In the genomic region with DNA sequence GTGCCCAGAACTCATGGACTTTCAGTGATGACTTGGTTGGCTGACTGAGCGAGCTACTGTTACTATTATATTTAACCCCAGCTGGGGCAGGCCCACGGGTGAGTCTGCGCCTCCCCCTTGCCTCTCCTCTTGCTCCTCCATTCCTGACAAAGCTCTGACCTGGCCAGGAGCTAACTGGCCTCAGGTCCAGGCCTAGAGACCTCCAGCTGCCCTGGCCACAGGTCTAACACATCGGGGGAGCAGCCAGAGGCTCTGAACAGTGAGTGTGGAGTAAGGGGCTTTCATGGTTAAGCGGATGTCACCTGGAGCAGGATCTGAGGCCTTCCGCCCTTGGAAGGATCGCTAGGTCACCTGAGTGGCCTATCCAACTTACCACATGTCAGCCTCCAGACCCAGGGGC, we compare ENCODE assay signal across 16 cellular contexts.
DNase-seq lines count a peak whose midpoint lies in the region; ATAC-seq and TF ChIP-seq lines count a peak whose summit lies in the region.
"Had no signal": no experiment of that assay in that cellular context is flagged by ENCODE, and none has a peak within 500 bp of the region (broad histone marks: within the 10 kb centered on the region; RNA-seq: fewer than 3 reads in every experiment).

No MANE protein-coding gene starts in this region.

- peak overlapping the region; percentile 38 for H3K27ac Mint-ChIP-seq in activated naive CD4-positive, alpha-beta T cell treated with anti-CD3 and anti-CD28 coated beads, Interleukin-2, amount 50 U/mL, for 24 hours
- H3K27ac Mint-ChIP-seq in activated naive CD4-positive, alpha-beta T cell treated with anti-CD3 and anti-CD28 coated beads for 36 hours: no peak overlapping the region
- no peak overlapping the region for H3K27ac Mint-ChIP-seq in endodermal cell
- H3K27ac Mint-ChIP-seq: CD14-positive monocyte had no signal

- H3K9me3 Mint-ChIP-seq in activated naive CD4-positive, alpha-beta T cell treated with anti-CD3 and anti-CD28 coated beads, Interleukin-2, amount 50 U/mL, for 24 hours: no peaks in the 10 kb centered on the region
- H3K9me3 Mint-ChIP-seq in activated naive CD4-positive, alpha-beta T cell treated with anti-CD3 and anti-CD28 coated beads for 36 hours: no peaks in the 10 kb centered on the region
- no peaks in the 10 kb centered on the region for H3K9me3 Mint-ChIP-seq in endodermal cell
- H3K9me3 Mint-ChIP-seq: CD8-positive, alpha-beta memory T cell; IgD-negative memory B cell had no signal

- H3K18ac ChIP-seq in trophoblast cell (ENCODE audit: low read length): no peak overlapping the region

- intact Hi-C loops in activated naive CD4-positive, alpha-beta T cell treated with anti-CD3 and anti-CD28 coated beads for 36 hours (cut with micrococcal nuclease): no loop called here

- H2AK5ac ChIP-seq in trophoblast cell (ENCODE audit: low read length): peak overlapping the region; percentile 64

- peak overlapping the region; percentile 76 for H2BK120ac ChIP-seq in trophoblast cell (ENCODE audit: insufficient read depth, low read length, poor library complexity)

- H4K91ac ChIP-seq in trophoblast cell (ENCODE audit: low read depth, low read length): peak overlapping the region; percentile 11

- H3K9me3 ChIP-seq in endodermal cell (ENCODE audit: control insufficient read depth, low read length) (no peaks in the 10 kb centered on the region), trophoblast cell (ENCODE audit: insufficient read depth, low read depth, low read length) (no peaks in the 10 kb centered on the region)
- H3K9me3 ChIP-seq: Caco-2 had no signal

- peak overlapping the region; percentile 71 for H2BK12ac ChIP-seq in trophoblast cell (ENCODE audit: low read length)

- H3K27me3 Mint-ChIP-seq in activated naive CD4-positive, alpha-beta T cell treated with anti-CD3 and anti-CD28 coated beads, Interleukin-2, amount 50 U/mL, for 24 hours: no peaks in the 10 kb centered on the region
- H3K27me3 Mint-ChIP-seq in activated naive CD4-positive, alpha-beta T cell treated with anti-CD3 and anti-CD28 coated beads for 36 hours (ENCODE audit: low read depth): no peaks in the 10 kb centered on the region
- no peaks in the 10 kb centered on the region for H3K27me3 Mint-ChIP-seq in endodermal cell (ENCODE audit: insufficient read depth)
- H3K27me3 Mint-ChIP-seq: IgD-negative memory B cell had no signal

- peak overlapping the region; percentile 9 for H2BK5ac ChIP-seq in trophoblast cell (ENCODE audit: low read depth, low read length, poor library complexity)

- no peak overlapping the region for H3K23ac ChIP-seq in trophoblast cell (ENCODE audit: low read length)

- peaks cover 7% of the 10 kb centered on the region for H3K4me1 Mint-ChIP-seq in activated naive CD4-positive, alpha-beta T cell treated with anti-CD3 and anti-CD28 coated beads, Interleukin-2, amount 50 U/mL, for 24 hours
- no peaks in the 10 kb centered on the region for H3K4me1 Mint-ChIP-seq in activated naive CD4-positive, alpha-beta T cell treated with anti-CD3 and anti-CD28 coated beads for 36 hours (ENCODE audit: low read depth)
- no peaks in the 10 kb centered on the region for H3K4me1 Mint-ChIP-seq in endodermal cell
- H3K4me1 Mint-ChIP-seq: IgD-negative memory B cell had no signal

- H3K4me3 Mint-ChIP-seq in activated naive CD4-positive, alpha-beta T cell treated with anti-CD3 and anti-CD28 coated beads, Interleukin-2, amount 50 U/mL, for 24 hours: no peak overlapping the region
- H3K4me3 Mint-ChIP-seq in activated naive CD4-positive, alpha-beta T cell treated with anti-CD3 and anti-CD28 coated beads for 36 hours: no peak overlapping the region
- no peak overlapping the region for H3K4me3 Mint-ChIP-seq in endodermal cell
- H3K4me3 Mint-ChIP-seq: CD14-positive monocyte; CD8-positive, alpha-beta memory T cell; IgD-negative memory B cell had no signal

- H3K9ac ChIP-seq in endodermal cell (ENCODE audit: extremely low read depth, low read length, poor library complexity, severe bottlenecking) (no peak overlapping the region), trophoblast cell (ENCODE audit: low read length) (no peak overlapping the region)
- H3K9ac ChIP-seq: GM23248 had no signal

- H3K14ac ChIP-seq in trophoblast cell (ENCODE audit: low read length): peak overlapping the region; percentile 50

- H3K4me1 ChIP-seq in endodermal cell (ENCODE audit: control insufficient read depth, insufficient read depth, low read length): no peaks in the 10 kb centered on the region
- peaks cover 23 to 28% of the 10 kb centered on the region in 2 experiments for H3K4me1 ChIP-seq in trophoblast cell (ENCODE audit: control insufficient read depth in 1 of 2, insufficient read depth in 2 of 2, low read length in 2 of 2)
- H3K4me1 ChIP-seq: Caco-2 had no signal

- no peaks in the 10 kb centered on the region for H3K79me2 ChIP-seq in trophoblast cell (ENCODE audit: control insufficient read depth, insufficient read depth, low read length, poor library complexity)

- H2AFZ ChIP-seq in trophoblast cell (ENCODE audit: insufficient read depth, low read length, poor library complexity): no peak overlapping the region
- H2AFZ ChIP-seq: GM23248 had no signal

- no peaks in the 10 kb centered on the region for H3K36me3 Mint-ChIP-seq in activated naive CD4-positive, alpha-beta T cell treated with anti-CD3 and anti-CD28 coated beads, Interleukin-2, amount 50 U/mL, for 24 hours
- H3K36me3 Mint-ChIP-seq in activated naive CD4-positive, alpha-beta T cell treated with anti-CD3 and anti-CD28 coated beads for 36 hours (ENCODE audit: low read depth): no peaks in the 10 kb centered on the region
- no peaks in the 10 kb centered on the region for H3K36me3 Mint-ChIP-seq in endodermal cell (ENCODE audit: low read depth)
- H3K36me3 Mint-ChIP-seq: CD14-positive monocyte had no signal

- H3K4ac ChIP-seq in trophoblast cell (ENCODE audit: low read depth, low read length): no peak overlapping the region

- no peak overlapping the region for H3K27ac ChIP-seq in endodermal cell (ENCODE audit: low read depth, low read length)
- H3K27ac ChIP-seq in trophoblast cell (ENCODE audit: low read depth, low read length): no peak overlapping the region
- H3K27ac ChIP-seq: 22Rv1, GM23248 had no signal

- no peak for ATAC-seq in GM18861 (IDR thresholded peaks at IDR 0.05; ENCODE audit: unreplicated experiment)
- ATAC-seq in GM21723 (IDR thresholded peaks at IDR 0.05; ENCODE audit: unreplicated experiment): no peak

- H3K4me3 ChIP-seq in endodermal cell (ENCODE audit: low read length): no peak overlapping the region
- H3K4me3 ChIP-seq in trophoblast cell (ENCODE audit: low read depth, low read length): no peak overlapping the region
- H3K4me3 ChIP-seq: GM23248 had no signal

- no peak overlapping the region for H3K4me2 ChIP-seq in trophoblast cell (ENCODE audit: low read length)

- WGBS in endodermal cell (ENCODE audit: insufficient coverage in 1 of 2, insufficient read length in 1 of 2), 2 experiments: 95% methylated on average over 7 of the region's 7 CpGs; no CpG with 5 or more reads in 1 of the 2 experiments
- no CpG with 5 or more reads among the region's 7 CpGs for WGBS in trophoblast cell (ENCODE audit: extremely low coverage, insufficient coverage, insufficient read length)

- peak overlapping the region; percentile 1 for H4K8ac ChIP-seq in trophoblast cell (ENCODE audit: low read depth, low read length)

- CTCF ChIA-PET in activated naive CD4-positive, alpha-beta T cell treated with anti-CD3 and anti-CD28 coated beads for 36 hours (lab: Charles Lee): interaction anchor here (0.6 kb wide), 1 partner anchor 82 kb away, joined by 3 read pairs; no protein-coding TSS in a partner anchor

- no peak for TF ChIP-seq CTCF in endodermal cell (conservative IDR thresholded peaks at IDR 0.05)

- no peak for DNase-seq in activated naive CD4-positive, alpha-beta T cell treated with anti-CD3 and anti-CD28 coated beads for 36 hours
- DNase-seq in endodermal cell (peak; percentile 29), trophoblast cell (no peak), NOMO-1 treated with dmso at 0.1 percent for 144 hours (lab: John Stamatoyannopoulos, UW; ENCODE audit: unreplicated experiment) (no peak)
- DNase-seq: CD8-positive, alpha-beta memory T cell; DND-41; GDM1; GM23248; H7 had no signal

- no peaks in the 10 kb centered on the region for H3K36me3 ChIP-seq in endodermal cell (ENCODE audit: control insufficient read depth, insufficient read depth, low read length)
- H3K36me3 ChIP-seq in trophoblast cell (ENCODE audit: control insufficient read depth in 1 of 2, insufficient read depth in 2 of 2, low read length in 2 of 2): no peaks in the 10 kb centered on the region

- H3K27me3 ChIP-seq in endodermal cell (ENCODE audit: control insufficient read depth, insufficient read depth, low read length, poor library complexity, severe bottlenecking) (no peaks in the 10 kb centered on the region), trophoblast cell (ENCODE audit: insufficient read depth, low read length) (no peaks in the 10 kb centered on the region)

- H3K79me1 ChIP-seq in trophoblast cell (ENCODE audit: low read length): peaks cover 22% of the 10 kb centered on the region

- H4K12ac ChIP-seq in trophoblast cell (ENCODE audit: low read depth, low read length): no peak overlapping the region
